In genomic region chr18:44036500-44036899, GRCh38 we compare ENCODE assay signal across 16 cellular contexts.
DNase-seq lines count a peak whose midpoint lies in the region; ATAC-seq, FAIRE-seq and TF ChIP-seq lines count a peak whose summit lies in the region.
"Had no signal": no experiment of that assay in that cellular context is flagged by ENCODE, and none has a peak within 500 bp of the region (broad histone marks: within the 10 kb centered on the region; RNA-seq: fewer than 3 reads in every experiment).

No MANE protein-coding gene starts in this region.

- no peaks in the 10 kb centered on the region for H3K27me3 Mint-ChIP-seq in chondrocyte (ENCODE audit: low read depth)
- H3K27me3 Mint-ChIP-seq: progenitor cell of endocrine pancreas had no signal

- intact Hi-C loops in kidney (cut with DNase I) = no loop called here

- H3K36me3 ChIP-seq in kidney (ENCODE audit: control insufficient read depth in 1 of 2, insufficient read depth in 2 of 2, low read length in 2 of 2) = no peaks in the 10 kb centered on the region

- H3K36me3 Mint-ChIP-seq in chondrocyte (ENCODE audit: low read depth) = no peaks in the 10 kb centered on the region

- no peak overlapping the region for H3K27ac Mint-ChIP-seq in chondrocyte (ENCODE audit: unreplicated experiment)
- H3K27ac Mint-ChIP-seq: endodermal cell, progenitor cell of endocrine pancreas had no signal

- no peak overlapping the region for H3K9ac ChIP-seq in kidney (ENCODE audit: low read length in 2 of 2)

- no peak for TF ChIP-seq CTCF in cardiac fibroblast (IDR thresholded peaks at IDR 0.05; ENCODE audit: low read depth, low read length)
- no peak for TF ChIP-seq CTCF in kidney (IDR thresholded peaks at IDR 0.05; ENCODE audit: borderline replicate concordance, extremely low read depth, insufficient read depth)
- no peak for TF ChIP-seq CTCF in chondrocyte (IDR thresholded peaks at IDR 0.05)

- no peaks in the 10 kb centered on the region for H3K9me3 ChIP-seq in kidney (ENCODE audit: control insufficient read depth in 1 of 2, low read length in 2 of 2)

- H3K9me3 Mint-ChIP-seq in chondrocyte (ENCODE audit: low read depth) = no peaks in the 10 kb centered on the region
- H3K9me3 Mint-ChIP-seq: endodermal cell had no signal

- no peak overlapping the region for H3K4me3 Mint-ChIP-seq in chondrocyte (ENCODE audit: unreplicated experiment)
- H3K4me3 Mint-ChIP-seq: endodermal cell had no signal

- H3K4me3 ChIP-seq in cardiac fibroblast (replicated peaks in 1 of 2; ENCODE audit: low read depth in 2 of 2, low read length in 2 of 2) = no peak overlapping the region
- H3K4me3 ChIP-seq in kidney (ENCODE audit: low read length in 2 of 2) = no peak overlapping the region
- H3K4me3 ChIP-seq: SK-N-MC had no signal

- FAIRE-seq in kidney (lab: Jason Lieb, UNC) = no peak
- FAIRE-seq: frontal cortex had no signal

- peaks cover 8% of the 10 kb centered on the region for H3K4me1 Mint-ChIP-seq in chondrocyte (ENCODE audit: low read depth)

- no peaks in the 10 kb centered on the region for H3K4me1 ChIP-seq in kidney (ENCODE audit: control insufficient read depth in 1 of 2, insufficient read depth in 1 of 2, low read depth in 1 of 2, low read length in 2 of 2)

- no peak for ATAC-seq in HG02759 (IDR thresholded peaks at IDR 0.05; ENCODE audit: unreplicated experiment)

- DNase-seq in COR-L47 (lab: John Stamatoyannopoulos, UW) (peak; percentile 77), NCI-H1436 (lab: John Stamatoyannopoulos, UW) (peak; percentile 60), cardiac fibroblast (ENCODE audit: low read depth in 2 of 2) (peak; percentile 10 to 19), kidney (peak; percentile 43), T-helper 1 cell (no peak), chondrocyte (ENCODE audit: low spot score) (no peak)
- DNase-seq in stimulated activated CD4-positive, alpha-beta T cell treated with anti-CD3 and anti-CD28 coated beads, Interleukin-4, amount 100 ng/mL, for 24 hours = no peak
- DNase-seq: endodermal cell, islet precursor cell, Kasumi-1, NCI-H2081 treated with DMSO at 0.1 percent for 48 hours had no signal

- no peak overlapping the region for H3K27ac ChIP-seq in kidney (ENCODE audit: low read depth in 2 of 2, low read length in 2 of 2)
- H3K27ac ChIP-seq: SK-N-MC, VCaP had no signal

Comparison
In these comparisons a context has a peak if more than half of its experiments do, and no peak if none do; other contexts are left out.
1. DNase-seq: peak in COR-L47 (single experiment), NCI-H1436 (single experiment), cardiac fibroblast (2 of 2) and kidney (single experiment); none in T-helper 1 cell (0 of 5), chondrocyte (single experiment) and stimulated activated CD4-positive, alpha-beta T cell treated with anti-CD3 and anti-CD28 coated beads, Interleukin-4, amount 100 ng/mL, for 24 hours (single experiment).